In genomic region chr2:41109744-41110143, GRCh38 we compare ENCODE assay signal across 27 cellular contexts.
"Had no signal": no experiment of that assay in that cellular context is flagged by ENCODE, and none has a peak within 500 bp of the region (broad histone marks: within the 10 kb centered on the region; RNA-seq: fewer than 3 reads in every experiment).

No MANE protein-coding gene starts in this region.

- H3K4me1 ChIP-seq: colonic mucosa, esophagus squamous epithelium, foreskin keratinocyte, gastrocnemius medialis, heart left ventricle, heart right ventricle had no signal

- H3K27ac ChIP-seq: colonic mucosa, coronary artery, dorsolateral prefrontal cortex, epithelial cell of prostate, esophagus muscularis mucosa, esophagus squamous epithelium, foreskin keratinocyte, gastrocnemius medialis, gastroesophageal sphincter, heart left ventricle, heart right ventricle had no signal

- H3K36me3 ChIP-seq: colonic mucosa, esophagus muscularis mucosa, esophagus squamous epithelium, gastrocnemius medialis, gastroesophageal sphincter, heart left ventricle, heart right ventricle had no signal

- DNase-seq: colonic mucosa; cortex of kidney; dermis blood vessel endothelial cell; dorsolateral prefrontal cortex; effector CD4-positive, alpha-beta T cell; effector CD8-positive, alpha-beta T cell; effector memory CD4-positive, alpha-beta T cell; effector memory CD8-positive, alpha-beta T cell; endodermal cell; erythroblast; esophagus squamous epithelium; foreskin fibroblast; foreskin keratinocyte; foreskin melanocyte; gastrocnemius medialis; glutamatergic neuron; head of caudate nucleus; heart left ventricle; heart right ventricle had no signal

- ATAC-seq: effector memory CD8-positive, alpha-beta T cell; esophagus mucosa; foreskin keratinocyte; gastrocnemius medialis; gastroesophageal sphincter; heart left ventricle; heart right ventricle had no signal

- H3K27me3 ChIP-seq: colonic mucosa, dorsolateral prefrontal cortex, esophagus muscularis mucosa, esophagus squamous epithelium, foreskin keratinocyte, gastrocnemius medialis, gastroesophageal sphincter, heart left ventricle, heart right ventricle had no signal

- H3K4me3 ChIP-seq: colonic mucosa, coronary artery, dorsolateral prefrontal cortex, esophagus muscularis mucosa, esophagus squamous epithelium, gastrocnemius medialis, gastroesophageal sphincter, heart left ventricle, heart right ventricle had no signal

- FAIRE-seq: colon, endothelial cell of umbilical vein, frontal cortex had no signal

- H3K9me3 ChIP-seq: colonic mucosa, esophagus muscularis mucosa, esophagus squamous epithelium, gastrocnemius medialis, gastroesophageal sphincter, heart left ventricle, heart right ventricle had no signal
